In the genomic region with DNA sequence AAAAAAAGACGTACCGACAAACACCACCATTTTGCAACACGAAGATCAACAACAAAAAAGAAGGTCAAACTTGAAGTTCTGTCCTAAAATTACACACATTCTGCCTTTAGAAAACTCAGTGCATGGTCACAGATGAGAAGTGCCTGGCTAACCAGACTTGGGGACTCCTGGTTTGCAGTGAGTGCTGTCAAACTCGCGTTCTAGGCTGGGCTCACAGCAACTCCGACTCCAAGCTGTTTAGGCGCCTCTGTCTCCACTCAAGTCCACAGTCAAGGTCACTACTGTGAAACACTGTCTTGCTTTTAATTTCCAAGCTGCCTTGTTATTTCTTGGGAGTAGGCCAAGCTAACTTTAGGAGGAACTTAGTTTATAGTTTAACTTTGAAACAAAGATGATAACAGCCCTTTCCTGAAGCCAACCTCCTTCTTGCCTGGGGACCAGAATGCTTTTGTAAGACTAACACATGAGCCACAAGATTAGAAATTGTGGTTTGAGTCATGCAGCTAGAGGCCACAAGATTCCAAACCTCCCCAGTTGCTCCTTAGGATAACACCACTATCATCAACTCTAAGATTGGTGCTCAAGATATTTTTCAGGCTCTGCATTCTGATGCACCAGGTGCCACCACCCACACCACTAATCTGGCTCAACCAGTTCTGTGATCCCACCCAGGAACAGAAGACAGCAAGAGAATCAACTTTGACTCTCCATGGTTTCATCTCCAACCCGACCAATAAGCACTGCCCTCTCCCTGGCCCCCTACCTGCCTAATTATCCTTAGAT, we compare ENCODE assay signal across 9 cellular contexts. TPM values are rescaled to one million over a fixed set of nuclear protein-coding genes. Genes with fewer than 3 reads are reported as not detected.
DNase-seq lines count a peak whose midpoint lies in the region; ATAC-seq and TF ChIP-seq lines count a peak whose summit lies in the region.
"Had no signal": no experiment of that assay in that cellular context is flagged by ENCODE, and none has a peak within 500 bp of the region (broad histone marks: within the 10 kb centered on the region; RNA-seq: fewer than 3 reads in every experiment).

No MANE protein-coding gene starts in this region.

- H3K4me1 Mint-ChIP-seq in activated B cell treated with CpG ODN at 0.5 μM for 24 hours = peaks cover 22% of the 10 kb centered on the region

- no peaks in the 10 kb centered on the region for H3K27me3 Mint-ChIP-seq in activated B cell treated with CpG ODN at 0.5 μM for 24 hours

- H3K27ac ChIP-seq in iPS-18a (ENCODE audit: low read length) = no peak overlapping the region
- no peak overlapping the region for H3K27ac ChIP-seq in subcutaneous abdominal adipose tissue (ENCODE audit: low read depth, low read length)

- peaks cover 11% of the 10 kb centered on the region for H3K4me1 ChIP-seq in iPS-18a (ENCODE audit: control insufficient read depth, low read depth, low read length)
- H3K4me1 ChIP-seq in subcutaneous abdominal adipose tissue (ENCODE audit: control insufficient read depth in 5 of 5, insufficient read depth in 5 of 5, low read length in 5 of 5) = peaks cover 2 to 20% (median 18%) of the 10 kb centered on the region in 5 donors
- H3K4me1 ChIP-seq: prostate gland had no signal

- CTCF ChIA-PET in activated B cell treated with CpG ODN at 0.5 μM for 24 hours (lab: Charles Lee) = no interaction called here

- peaks cover 18% of the 10 kb centered on the region for H3K36me3 Mint-ChIP-seq in activated B cell treated with CpG ODN at 0.5 μM for 24 hours (ENCODE audit: low read depth)

- peak overlapping the region; percentile 77 for H3K9ac ChIP-seq in iPS-18a (ENCODE audit: low read length)
- H3K9ac ChIP-seq in subcutaneous abdominal adipose tissue (ENCODE audit: low read length in 5 of 5) = no peak overlapping the region

- H3K4me3 Mint-ChIP-seq in activated B cell treated with CpG ODN at 0.5 μM for 24 hours = peak overlapping the region; percentile 83

- H3K27ac Mint-ChIP-seq in activated B cell treated with CpG ODN at 0.5 μM for 24 hours = peak overlapping the region; percentile 30

- intact Hi-C loops in activated B cell treated with CpG ODN at 0.5 μM for 24 hours (cut with micrococcal nuclease) = loop anchor here (1.0 to 5.0 kb wide), 6 partner anchors 87 to 403 kb away; partner anchors contain the start of gene GET4

- H3K27me3 ChIP-seq in iPS-18a (ENCODE audit: control insufficient read depth, insufficient read depth, low read length) (no peaks in the 10 kb centered on the region), subcutaneous abdominal adipose tissue (ENCODE audit: control insufficient read depth in 5 of 5, insufficient read depth in 4 of 5, low read length in 5 of 5) (no peaks in the 10 kb centered on the region)

- H3K36me3 ChIP-seq in iPS-18a (ENCODE audit: control insufficient read depth, low read depth, low read length) = peaks cover 14% of the 10 kb centered on the region
- H3K36me3 ChIP-seq in subcutaneous abdominal adipose tissue (ENCODE audit: control insufficient read depth in 5 of 5, insufficient read depth in 5 of 5, low read length in 5 of 5) = peaks cover 0 to 13% (median 11%) of the 10 kb centered on the region in 5 donors
- H3K36me3 ChIP-seq: prostate gland had no signal

- TF ChIP-seq CTCF in activated B cell treated with CpG ODN at 0.5 μM for 24 hours (IDR thresholded peaks at IDR 0.05) (no peak), omental fat pad (IDR thresholded peaks at IDR 0.05) (no peak)

- H3K9me3 Mint-ChIP-seq in activated B cell treated with CpG ODN at 0.5 μM for 24 hours = peaks cover 5% of the 10 kb centered on the region

- peak; percentile 42 for DNase-seq in activated effector memory CD4-positive, alpha-beta T cell treated with anti-CD3 and anti-CD28 coated beads, Interleukin-2, amount 50 U/mL, for 16 hours
- DNase-seq in activated effector memory CD4-positive, alpha-beta T cell treated with Interleukin-2 at 50 U/mL for 16 hours = no peak
- DNase-seq in activated B cell treated with CpG ODN at 0.5 μM for 24 hours (no peak), omental fat pad (ENCODE audit: low spot score) (no peak), GM19238 (ENCODE audit: insufficient read length, low spot score) (no peak)

- no peak for ATAC-seq in activated B cell treated with CpG ODN at 0.5 μM for 24 hours (ENCODE audit: low read depth)
- no peak for ATAC-seq in omental fat pad (ENCODE audit: low FRiP score)
- no peak for ATAC-seq in GM19351 (IDR thresholded peaks at IDR 0.05; ENCODE audit: unreplicated experiment)

- H3K9me3 ChIP-seq in iPS-18a (ENCODE audit: control insufficient read depth, low read depth, low read length) = no peaks in the 10 kb centered on the region
- peaks cover 0 to 3% (median 0%) of the 10 kb centered on the region in 5 donors for H3K9me3 ChIP-seq in subcutaneous abdominal adipose tissue (ENCODE audit: control insufficient read depth in 5 of 5, low read length in 5 of 5)
- H3K9me3 ChIP-seq: prostate gland had no signal

- POLR2A ChIA-PET in activated B cell treated with CpG ODN at 0.5 μM for 24 hours (lab: Charles Lee) = no interaction called here

- H3K4me3 ChIP-seq in iPS-18a (ENCODE audit: low read length) (peak overlapping the region; percentile 70), subcutaneous abdominal adipose tissue (ENCODE audit: low read depth in 1 of 5, low read length in 5 of 5) (peak overlapping the region; percentile 60 to 83 (median 74))

RNA-seq across cellular contexts. Expression of gene DNAAF5, which starts 1.1 kb away (rescaled TPM):
- total RNA-seq in activated B cell treated with CpG ODN at 0.5 μM for 24 hours = 23.5 and 25.9 TPM in 2 replicates
- total RNA-seq in omental fat pad = 10 to 100 TPM; 15.7 to 27.1 (median 25.1) TPM

RNA-seq across cellular contexts. Expression of gene PRKAR1B, which starts 1.7 kb away (rescaled TPM):
- total RNA-seq in activated B cell treated with CpG ODN at 0.5 μM for 24 hours (17.2 and 17.5 TPM in 2 replicates), omental fat pad (10 to 100 TPM in 2 of 4 donors, 1 to 10 TPM in 2; 9.0 to 11.4 (median 10.3) TPM)
